In the genomic region with DNA sequence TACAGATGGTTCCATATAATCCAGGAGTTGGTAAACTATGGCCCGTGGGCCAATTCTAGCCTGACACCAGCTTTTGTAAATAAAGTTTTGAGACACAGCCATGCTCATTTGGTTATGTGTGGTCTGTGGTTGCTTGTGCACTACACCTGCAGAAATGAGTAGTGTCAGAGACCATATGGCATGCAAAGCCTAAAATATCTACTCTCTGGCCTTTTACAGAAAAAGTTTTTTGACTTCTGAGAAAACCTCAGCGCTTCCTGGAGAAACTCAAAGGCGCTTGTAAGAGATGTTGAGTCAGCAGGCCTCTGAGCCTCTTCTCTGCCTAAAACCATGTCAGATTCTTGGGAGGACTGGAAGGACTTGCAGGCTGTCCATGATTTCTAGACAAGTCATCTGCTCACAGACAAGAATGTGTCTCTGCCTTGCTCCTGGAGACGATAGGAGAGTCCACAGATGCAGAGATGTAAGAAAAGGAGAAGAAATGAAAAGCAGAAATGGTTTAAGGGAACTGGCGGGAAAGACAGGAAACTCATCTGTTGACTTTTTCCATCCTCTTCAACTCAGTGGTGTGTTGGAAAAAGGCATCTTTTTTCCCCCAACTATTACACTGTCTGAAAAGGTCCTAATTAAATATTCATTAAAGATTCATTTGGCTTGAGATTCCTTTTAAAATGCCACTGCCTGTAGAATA, we compare ENCODE assay signal across 1 cellular context.
TF ChIP-seq lines count a peak whose summit lies in the region.

No MANE protein-coding gene starts in this region.

TF ChIP-seq in GM12878, 131 proteins besides CTCF, POLR2A, EP300 and RAD21 (continued from another document and continues in another):
- peak; percentile 51; the same call in 1 of the 2 replicates for TF ChIP-seq ZNF687 (IDR thresholded peaks at IDR 0.05)
- no peak for TF ChIP-seq NR2C1 (IDR thresholded peaks at IDR 0.05)
- no peak for TF ChIP-seq RUNX3 (IDR thresholded peaks at IDR 0.05; ENCODE audit: low read length)
- TF ChIP-seq, protein P1, sequence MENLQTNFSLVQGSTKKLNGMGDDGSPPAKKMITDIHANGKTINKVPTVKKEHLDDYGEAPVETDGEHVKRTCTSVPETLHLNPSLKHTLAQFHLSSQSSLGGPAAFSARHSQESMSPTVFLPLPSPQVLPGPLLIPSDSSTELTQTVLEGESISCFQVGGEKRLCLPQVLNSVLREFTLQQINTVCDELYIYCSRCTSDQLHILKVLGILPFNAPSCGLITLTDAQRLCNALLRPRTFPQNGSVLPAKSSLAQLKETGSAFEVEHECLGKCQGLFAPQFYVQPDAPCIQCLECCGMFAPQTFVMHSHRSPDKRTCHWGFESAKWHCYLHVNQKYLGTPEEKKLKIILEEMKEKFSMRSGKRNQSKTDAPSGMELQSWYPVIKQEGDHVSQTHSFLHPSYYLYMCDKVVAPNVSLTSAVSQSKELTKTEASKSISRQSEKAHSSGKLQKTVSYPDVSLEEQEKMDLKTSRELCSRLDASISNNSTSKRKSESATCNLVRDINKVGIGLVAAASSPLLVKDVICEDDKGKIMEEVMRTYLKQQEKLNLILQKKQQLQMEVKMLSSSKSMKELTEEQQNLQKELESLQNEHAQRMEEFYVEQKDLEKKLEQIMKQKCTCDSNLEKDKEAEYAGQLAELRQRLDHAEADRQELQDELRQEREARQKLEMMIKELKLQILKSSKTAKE (IDR thresholded peaks at IDR 0.05; ENCODE audit: low read depth, poor library complexity, severe bottlenecking) = peak; percentile 92
- TF ChIP-seq CBFB (IDR thresholded peaks at IDR 0.05; ENCODE audit: low read depth) = peak; percentile 99
- TF ChIP-seq MEF2A (IDR thresholded peaks at IDR 0.05; ENCODE audit: insufficient read depth, low read depth, low read length) = peak; percentile 99
- peak; percentile 94; the same call in 1 of the 2 replicates for TF ChIP-seq TCF3 (IDR thresholded peaks at IDR 0.05; ENCODE audit: borderline replicate concordance, insufficient read depth, low read depth, low read length)
- peak; percentile 87 for TF ChIP-seq YY1 (IDR thresholded peaks at IDR 0.05; ENCODE audit: low read depth, low read length)
- TF ChIP-seq PBX3 (IDR thresholded peaks at IDR 0.05; ENCODE audit: insufficient replicate concordance, low read depth, low read length) = no peak
- peak; percentile 94 for TF ChIP-seq CREM (IDR thresholded peaks at IDR 0.05; ENCODE audit: low read depth)
- no peak for TF ChIP-seq WRNIP1 (IDR thresholded peaks at IDR 0.05; ENCODE audit: borderline replicate concordance, low read depth, low read length)
- no peak for TF ChIP-seq PML (IDR thresholded peaks at IDR 0.05; ENCODE audit: low read length)
- TF ChIP-seq IKZF2 (IDR thresholded peaks at IDR 0.05) = peak; percentile 80 to 82
- TF ChIP-seq JUND (IDR thresholded peaks at IDR 0.05; ENCODE audit: low read depth, low read length) = peak; percentile 54; the same call in 1 of the 2 replicates
- TF ChIP-seq PAX8 (IDR thresholded peaks at IDR 0.05) = no peak
- TF ChIP-seq STAT3 (IDR thresholded peaks at IDR 0.05; ENCODE audit: low read depth, low read length) = 0 out of 2 replicates have a peak, but pooled peaks have one; percentile 56
- no peak for TF ChIP-seq KDM1A (IDR thresholded peaks at IDR 0.05; ENCODE audit: borderline replicate concordance)
- peak; percentile 94 to 95 for TF ChIP-seq BHLHE40 (IDR thresholded peaks at IDR 0.05; ENCODE audit: borderline replicate concordance in 1 of 2, low read depth in 2 of 2, low read length in 1 of 2)
- TF ChIP-seq TBL1XR1 (IDR thresholded peaks at IDR 0.05; ENCODE audit: low read depth, low read length) = peak; percentile 93
- no peak for TF ChIP-seq HDAC2 (IDR thresholded peaks at IDR 0.05)
- no peak for TF ChIP-seq E2F8 (IDR thresholded peaks at IDR 0.05; ENCODE audit: low read depth, partially characterized antibody)
- peak; percentile 86 for TF ChIP-seq DPF2 (IDR thresholded peaks at IDR 0.05)
- peak; percentile 67; the same call in 1 of the 2 replicates for TF ChIP-seq CHD2 (IDR thresholded peaks at IDR 0.05; ENCODE audit: borderline replicate concordance, low read depth, low read length)
- TF ChIP-seq, protein P2, sequence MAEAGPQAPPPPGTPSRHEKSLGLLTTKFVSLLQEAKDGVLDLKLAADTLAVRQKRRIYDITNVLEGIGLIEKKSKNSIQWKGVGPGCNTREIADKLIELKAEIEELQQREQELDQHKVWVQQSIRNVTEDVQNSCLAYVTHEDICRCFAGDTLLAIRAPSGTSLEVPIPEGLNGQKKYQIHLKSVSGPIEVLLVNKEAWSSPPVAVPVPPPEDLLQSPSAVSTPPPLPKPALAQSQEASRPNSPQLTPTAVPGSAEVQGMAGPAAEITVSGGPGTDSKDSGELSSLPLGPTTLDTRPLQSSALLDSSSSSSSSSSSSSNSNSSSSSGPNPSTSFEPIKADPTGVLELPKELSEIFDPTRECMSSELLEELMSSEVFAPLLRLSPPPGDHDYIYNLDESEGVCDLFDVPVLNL (IDR thresholded peaks at IDR 0.05; ENCODE audit: low read depth, low read length) = no peak
- TF ChIP-seq, protein P3, sequence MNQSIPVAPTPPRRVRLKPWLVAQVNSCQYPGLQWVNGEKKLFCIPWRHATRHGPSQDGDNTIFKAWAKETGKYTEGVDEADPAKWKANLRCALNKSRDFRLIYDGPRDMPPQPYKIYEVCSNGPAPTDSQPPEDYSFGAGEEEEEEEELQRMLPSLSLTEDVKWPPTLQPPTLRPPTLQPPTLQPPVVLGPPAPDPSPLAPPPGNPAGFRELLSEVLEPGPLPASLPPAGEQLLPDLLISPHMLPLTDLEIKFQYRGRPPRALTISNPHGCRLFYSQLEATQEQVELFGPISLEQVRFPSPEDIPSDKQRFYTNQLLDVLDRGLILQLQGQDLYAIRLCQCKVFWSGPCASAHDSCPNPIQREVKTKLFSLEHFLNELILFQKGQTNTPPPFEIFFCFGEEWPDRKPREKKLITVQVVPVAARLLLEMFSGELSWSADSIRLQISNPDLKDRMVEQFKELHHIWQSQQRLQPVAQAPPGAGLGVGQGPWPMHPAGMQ (IDR thresholded peaks at IDR 0.05; ENCODE audit: borderline replicate concordance) = no peak
- TF ChIP-seq, protein P4, sequence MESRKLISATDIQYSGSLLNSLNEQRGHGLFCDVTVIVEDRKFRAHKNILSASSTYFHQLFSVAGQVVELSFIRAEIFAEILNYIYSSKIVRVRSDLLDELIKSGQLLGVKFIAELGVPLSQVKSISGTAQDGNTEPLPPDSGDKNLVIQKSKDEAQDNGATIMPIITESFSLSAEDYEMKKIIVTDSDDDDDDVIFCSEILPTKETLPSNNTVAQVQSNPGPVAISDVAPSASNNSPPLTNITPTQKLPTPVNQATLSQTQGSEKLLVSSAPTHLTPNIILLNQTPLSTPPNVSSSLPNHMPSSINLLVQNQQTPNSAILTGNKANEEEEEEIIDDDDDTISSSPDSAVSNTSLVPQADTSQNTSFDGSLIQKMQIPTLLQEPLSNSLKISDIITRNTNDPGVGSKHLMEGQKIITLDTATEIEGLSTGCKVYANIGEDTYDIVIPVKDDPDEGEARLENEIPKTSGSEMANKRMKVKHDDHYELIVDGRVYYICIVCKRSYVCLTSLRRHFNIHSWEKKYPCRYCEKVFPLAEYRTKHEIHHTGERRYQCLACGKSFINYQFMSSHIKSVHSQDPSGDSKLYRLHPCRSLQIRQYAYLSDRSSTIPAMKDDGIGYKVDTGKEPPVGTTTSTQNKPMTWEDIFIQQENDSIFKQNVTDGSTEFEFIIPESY (IDR thresholded peaks at IDR 0.05) = no peak
- TF ChIP-seq BACH1 (IDR thresholded peaks at IDR 0.05; ENCODE audit: borderline replicate concordance) = peak; percentile 43; the same call in 1 of the 2 replicates
- no peak for TF ChIP-seq CEBPB (IDR thresholded peaks at IDR 0.05; ENCODE audit: borderline replicate concordance in 1 of 2, low read depth in 2 of 2, low read length in 2 of 2)
- TF ChIP-seq PAX5 (IDR thresholded peaks at IDR 0.05; ENCODE audit: borderline replicate concordance, low read depth, low read length) = peak; percentile 90
- TF ChIP-seq, protein P5, sequence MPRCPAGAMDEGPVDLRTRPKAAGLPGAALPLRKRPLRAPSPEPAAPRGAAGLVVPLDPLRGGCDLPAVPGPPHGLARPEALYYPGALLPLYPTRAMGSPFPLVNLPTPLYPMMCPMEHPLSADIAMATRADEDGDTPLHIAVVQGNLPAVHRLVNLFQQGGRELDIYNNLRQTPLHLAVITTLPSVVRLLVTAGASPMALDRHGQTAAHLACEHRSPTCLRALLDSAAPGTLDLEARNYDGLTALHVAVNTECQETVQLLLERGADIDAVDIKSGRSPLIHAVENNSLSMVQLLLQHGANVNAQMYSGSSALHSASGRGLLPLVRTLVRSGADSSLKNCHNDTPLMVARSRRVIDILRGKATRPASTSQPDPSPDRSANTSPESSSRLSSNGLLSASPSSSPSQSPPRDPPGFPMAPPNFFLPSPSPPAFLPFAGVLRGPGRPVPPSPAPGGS (IDR thresholded peaks at IDR 0.05; ENCODE audit: borderline replicate concordance, insufficient read depth, low read depth, low read length, poor library complexity, severe bottlenecking) = peak; percentile 80
- TF ChIP-seq ZSCAN29 (IDR thresholded peaks at IDR 0.05) = no peak
- no peak for TF ChIP-seq NFXL1 (IDR thresholded peaks at IDR 0.05; ENCODE audit: borderline replicate concordance)
- no peak for TF ChIP-seq ZNF384 (IDR thresholded peaks at IDR 0.05; ENCODE audit: borderline replicate concordance, low read depth, low read length)
- no peak for TF ChIP-seq SUPT20H (IDR thresholded peaks at IDR 0.05; ENCODE audit: borderline replicate concordance, control insufficient read depth, low read depth, low read length)
- peak; percentile 87 for TF ChIP-seq MEF2B (IDR thresholded peaks at IDR 0.05; ENCODE audit: partially characterized antibody, poor library complexity, severe bottlenecking)
- no peak for TF ChIP-seq SREBF2 (IDR thresholded peaks at IDR 0.05; ENCODE audit: low read length)
- TF ChIP-seq BRCA1 (IDR thresholded peaks at IDR 0.05; ENCODE audit: low read depth, low read length) = no peak
- 0 out of 3 replicates have a peak, but pooled peaks of 1 of the 2 experiments have one; percentile 45 for TF ChIP-seq EGR1 (IDR thresholded peaks at IDR 0.05; ENCODE audit: borderline replicate concordance in 1 of 2, low read depth in 2 of 2, low read length in 2 of 2)
- TF ChIP-seq SREBF1 (IDR thresholded peaks at IDR 0.05; ENCODE audit: low read length) = no peak; the same call in 1 of the 2 replicates
- TF ChIP-seq IKZF1 (conservative IDR thresholded peaks at IDR 0.05) = peak; percentile 73
- peak; percentile 93 for TF ChIP-seq ZNF217 (IDR thresholded peaks at IDR 0.05)
- TF ChIP-seq ZZZ3 (IDR thresholded peaks at IDR 0.05; ENCODE audit: control insufficient read depth, insufficient read length, low read depth) = no peak
